Comparison of ENCODE assay signal across 11 cellular contexts in genomic region chr2:138516030-138516704, GRCh38. TPM values are rescaled to one million over a fixed set of nuclear protein-coding genes. Genes with fewer than 3 reads are reported as not detected.
DNase-seq lines count a peak whose midpoint lies in the region; ATAC-seq and TF ChIP-seq lines count a peak whose summit lies in the region.
"Had no signal": no experiment of that assay in that cellular context is flagged by ENCODE, and none has a peak within 500 bp of the region (broad histone marks: within the 10 kb centered on the region; RNA-seq: fewer than 3 reads in every experiment).

No MANE protein-coding gene starts in this region.

- intact Hi-C loops in activated CD8-positive, alpha-beta T cell treated with anti-CD3 and anti-CD28 coated beads for 36 hours (cut with micrococcal nuclease): no loop called here
- intact Hi-C loops in posterior cingulate gyrus (cut with DNase I): no loop called here

- DNase-seq in activated CD8-positive, alpha-beta T cell treated with anti-CD3 and anti-CD28 coated beads, Interleukin-2, amount 10 ng/mL, durations not matched to agents 7 days and 5 days: no peak
- DNase-seq in activated CD8-positive, alpha-beta T cell treated with anti-CD3 and anti-CD28 coated beads for 36 hours: no peak
- peak; percentile 87 for DNase-seq in SW480 (ENCODE audit: low spot score)
- DNase-seq in hepatocyte (ENCODE audit: low spot score): peak; percentile 22
- DNase-seq in type B pancreatic cell (ENCODE audit: extremely low spot score, unreplicated experiment): no peak
- no peak for DNase-seq in posterior cingulate gyrus
- DNase-seq in effector CD8-positive, alpha-beta T cell (lab: John Stamatoyannopoulos, UW): no peak
- DNase-seq: activated CD4-positive, alpha-beta T cell treated with anti-CD3 and anti-CD28 coated beads for 48 hours; adrenal gland; kidney had no signal

- peaks cover 19% of the 10 kb centered on the region for H3K4me1 Mint-ChIP-seq in activated CD8-positive, alpha-beta T cell treated with anti-CD3 and anti-CD28 coated beads, Interleukin-2, amount 10 ng/mL, durations not matched to agents 7 days and 5 days (ENCODE audit: low read depth)
- peaks cover 43% of the 10 kb centered on the region for H3K4me1 Mint-ChIP-seq in activated CD8-positive, alpha-beta T cell treated with anti-CD3 and anti-CD28 coated beads for 36 hours (ENCODE audit: low read depth)
- H3K4me1 Mint-ChIP-seq in type B pancreatic cell (ENCODE audit: unreplicated experiment): peaks cover 20% of the 10 kb centered on the region

- no peak overlapping the region for H3K4me3 Mint-ChIP-seq in activated CD8-positive, alpha-beta T cell treated with anti-CD3 and anti-CD28 coated beads, Interleukin-2, amount 10 ng/mL, durations not matched to agents 7 days and 5 days
- H3K4me3 Mint-ChIP-seq in activated CD8-positive, alpha-beta T cell treated with anti-CD3 and anti-CD28 coated beads for 36 hours: no peak overlapping the region
- H3K4me3 Mint-ChIP-seq in type B pancreatic cell: peak overlapping the region; percentile 21

- TF ChIP-seq CTCF in activated CD8-positive, alpha-beta T cell treated with anti-CD3 and anti-CD28 coated beads for 36 hours (IDR thresholded peaks at IDR 0.05): no peak
- TF ChIP-seq CTCF in hepatocyte (IDR thresholded peaks at IDR 0.05; ENCODE audit: poor library complexity) (no peak), type B pancreatic cell (conservative IDR thresholded peaks at IDR 0.05) (no peak)

- POLR2A ChIA-PET in activated CD8-positive, alpha-beta T cell treated with anti-CD3 and anti-CD28 coated beads, Interleukin-2, amount 10 ng/mL, durations not matched to agents 7 days and 5 days (lab: Charles Lee): no interaction called here
- POLR2A ChIA-PET in activated CD8-positive, alpha-beta T cell treated with anti-CD3 and anti-CD28 coated beads for 36 hours (lab: Charles Lee): interaction anchor here (0.5 to 1.3 kb wide), 2 partner anchors 15 to 700 kb away, joined by 3 to 4 read pairs; no protein-coding TSS in a partner anchor

- H4K20me1 ChIP-seq in hepatocyte (ENCODE audit: insufficient read depth, poor library complexity, severe bottlenecking): peaks cover 4% of the 10 kb centered on the region

- CTCF ChIA-PET in activated CD8-positive, alpha-beta T cell treated with anti-CD3 and anti-CD28 coated beads, Interleukin-2, amount 10 ng/mL, durations not matched to agents 7 days and 5 days (lab: Charles Lee): interaction anchor here (1.2 kb wide), 1 partner anchor 13 kb away, joined by 3 read pairs; no protein-coding TSS in a partner anchor
- CTCF ChIA-PET in activated CD8-positive, alpha-beta T cell treated with anti-CD3 and anti-CD28 coated beads for 36 hours (lab: Charles Lee): interaction anchor here (1.1 kb wide), 1 partner anchor 311 kb away, joined by 3 read pairs; no protein-coding TSS in a partner anchor

- no peaks in the 10 kb centered on the region for H3K27me3 ChIP-seq in hepatocyte
- H3K27me3 ChIP-seq: adrenal gland had no signal

- ATAC-seq in activated CD8-positive, alpha-beta T cell treated with anti-CD3 and anti-CD28 coated beads, Interleukin-2, amount 10 ng/mL, durations not matched to agents 7 days and 5 days: peak; percentile 76
- no peak for ATAC-seq in activated CD8-positive, alpha-beta T cell treated with anti-CD3 and anti-CD28 coated beads for 36 hours
- ATAC-seq in HG03460 (IDR thresholded peaks at IDR 0.05; ENCODE audit: unreplicated experiment): no peak

- no peak overlapping the region for H2AFZ ChIP-seq in hepatocyte

- peaks cover 99% of the 10 kb centered on the region for H3K79me2 ChIP-seq in hepatocyte

- peaks cover 8% of the 10 kb centered on the region for H3K36me3 Mint-ChIP-seq in activated CD8-positive, alpha-beta T cell treated with anti-CD3 and anti-CD28 coated beads, Interleukin-2, amount 10 ng/mL, durations not matched to agents 7 days and 5 days (ENCODE audit: low read depth)
- peaks cover 13% of the 10 kb centered on the region for H3K36me3 Mint-ChIP-seq in activated CD8-positive, alpha-beta T cell treated with anti-CD3 and anti-CD28 coated beads for 36 hours (ENCODE audit: low read depth)
- H3K36me3 Mint-ChIP-seq in type B pancreatic cell: peaks cover 26% of the 10 kb centered on the region

- WGBS in hepatocyte (ENCODE audit: low lambda C conversion rate, missing lambda C conversion rate): 31% methylated on average over 3 of the region's 3 CpGs

- H3K4me1 ChIP-seq in hepatocyte (ENCODE audit: insufficient read depth): peaks cover 19% of the 10 kb centered on the region

- peak overlapping the region; percentile 35 for H3K4me2 ChIP-seq in hepatocyte

- H3K4me3 ChIP-seq in hepatocyte: no peak overlapping the region
- H3K4me3 ChIP-seq: adrenal gland had no signal

- no peak overlapping the region for H3K27ac Mint-ChIP-seq in activated CD8-positive, alpha-beta T cell treated with anti-CD3 and anti-CD28 coated beads, Interleukin-2, amount 10 ng/mL, durations not matched to agents 7 days and 5 days
- no peak overlapping the region for H3K27ac Mint-ChIP-seq in activated CD8-positive, alpha-beta T cell treated with anti-CD3 and anti-CD28 coated beads for 36 hours
- H3K27ac Mint-ChIP-seq in type B pancreatic cell: peak overlapping the region; percentile 53

- peaks cover 6% of the 10 kb centered on the region for H3K9me3 Mint-ChIP-seq in activated CD8-positive, alpha-beta T cell treated with anti-CD3 and anti-CD28 coated beads, Interleukin-2, amount 10 ng/mL, durations not matched to agents 7 days and 5 days (ENCODE audit: insufficient read depth)
- peaks cover 4% of the 10 kb centered on the region for H3K9me3 Mint-ChIP-seq in activated CD8-positive, alpha-beta T cell treated with anti-CD3 and anti-CD28 coated beads for 36 hours
- peaks cover 8% of the 10 kb centered on the region for H3K9me3 Mint-ChIP-seq in type B pancreatic cell

- H3K27me3 Mint-ChIP-seq in activated CD8-positive, alpha-beta T cell treated with anti-CD3 and anti-CD28 coated beads, Interleukin-2, amount 10 ng/mL, durations not matched to agents 7 days and 5 days (ENCODE audit: low read depth): peaks cover 19% of the 10 kb centered on the region
- peaks cover 8% of the 10 kb centered on the region for H3K27me3 Mint-ChIP-seq in activated CD8-positive, alpha-beta T cell treated with anti-CD3 and anti-CD28 coated beads for 36 hours
- H3K27me3 Mint-ChIP-seq in type B pancreatic cell: no peaks in the 10 kb centered on the region

- no peaks in the 10 kb centered on the region for H3K9me3 ChIP-seq in hepatocyte (ENCODE audit: low read depth)

- H3K9me2 ChIP-seq in hepatocyte (replicated peaks; ENCODE audit: insufficient read depth): no peaks in the 10 kb centered on the region

- H3K36me3 ChIP-seq in hepatocyte (replicated peaks; ENCODE audit: insufficient read depth, low read depth): no peaks in the 10 kb centered on the region
- H3K36me3 ChIP-seq: adrenal gland had no signal

- peak overlapping the region; percentile 43 for H3K27ac ChIP-seq in hepatocyte
- H3K27ac ChIP-seq: adrenal gland had no signal

RNA-seq across cellular contexts. Expression of gene SPOPL, which starts 14.6 kb away (rescaled TPM):
- 10 to 100 TPM; 13.0 to 15.6 TPM for total RNA-seq in activated CD8-positive, alpha-beta T cell treated with anti-CD3 and anti-CD28 coated beads, Interleukin-2, amount 10 ng/mL, durations not matched to agents 7 days and 5 days
- total RNA-seq in activated CD8-positive, alpha-beta T cell treated with anti-CD3 and anti-CD28 coated beads for 36 hours: 1 to 10 TPM; 8.9 to 9.6 TPM
- total RNA-seq in hepatocyte (28.0 and 37.0 TPM in 2 replicates), type B pancreatic cell (ENCODE audit: low replicate concordance) (24.7 and 29.0 TPM in 2 replicates)
- polyA plus RNA-seq in hepatocyte: 6.1 and 6.7 TPM in 2 replicates

Comparison
In these comparisons a context has a peak if more than half of its experiments do, and no peak if none do; other contexts are left out.
1. DNase-seq: peak in SW480 (single experiment) and hepatocyte (single experiment); none in activated CD8-positive, alpha-beta T cell treated with anti-CD3 and anti-CD28 coated beads, Interleukin-2, amount 10 ng/mL, durations not matched to agents 7 days and 5 days (single experiment), activated CD8-positive, alpha-beta T cell treated with anti-CD3 and anti-CD28 coated beads for 36 hours (single experiment), type B pancreatic cell (single experiment), posterior cingulate gyrus (0 of 10) and effector CD8-positive, alpha-beta T cell (single experiment).